ENCODE assay signal across 8 cellular contexts in the genomic region with DNA sequence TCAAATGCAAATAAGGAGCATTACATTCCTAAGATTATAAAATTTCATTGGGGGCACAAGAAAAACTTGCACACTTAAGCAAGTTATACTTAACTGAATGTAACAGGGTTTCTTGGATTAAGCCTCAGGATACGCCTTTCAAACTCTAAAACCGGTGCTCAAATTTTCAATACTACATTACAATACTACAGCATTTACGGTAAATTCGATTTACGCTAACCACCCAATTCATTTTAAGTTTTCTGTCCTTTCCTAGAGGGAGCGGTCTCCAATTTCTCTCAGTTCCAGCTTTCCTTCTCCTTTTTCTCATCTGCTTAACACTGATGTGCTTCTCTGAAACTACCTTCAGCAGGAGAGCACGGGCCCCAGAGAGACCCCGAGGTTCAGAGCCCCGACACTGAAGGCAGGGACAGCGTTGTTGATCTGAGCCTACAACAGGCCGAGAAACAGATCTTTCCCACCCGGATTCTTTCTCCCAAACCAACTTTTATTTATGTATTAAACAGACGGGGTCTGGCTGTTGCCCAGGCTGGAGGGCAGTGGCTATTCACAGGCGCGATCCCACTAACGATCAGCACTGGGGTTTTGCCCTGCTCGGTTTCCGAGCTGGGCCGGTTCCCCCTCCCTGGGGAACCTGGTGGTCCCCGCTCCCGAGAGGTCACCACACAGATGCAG. TPM values are rescaled to one million over a fixed set of nuclear protein-coding genes. Genes with fewer than 3 reads are reported as not detected.
DNase-seq lines count a peak whose midpoint lies in the region; ATAC-seq, FAIRE-seq and TF ChIP-seq lines count a peak whose summit lies in the region.

No MANE protein-coding gene starts in this region.

- H3K79me2 ChIP-seq in astrocyte (ENCODE audit: insufficient read depth, low read length), result peaks cover 40% of the 10 kb centered on the region

- H3K36me3 ChIP-seq in HUES48 (ENCODE audit: control insufficient read depth, insufficient read depth, low read length) (peaks cover 5% of the 10 kb centered on the region), astrocyte (ENCODE audit: insufficient read depth, low read length) (no peaks in the 10 kb centered on the region), left lung (peaks cover 0 to 8% of the 10 kb centered on the region in 2 donors), tibial artery (peaks cover 0 to 2% (median under 1%) of the 10 kb centered on the region in 3 donors)

- DNase-seq in Calu3, result no peak
- no peak for DNase-seq in astrocyte (ENCODE audit: low read depth)
- DNase-seq in left lung, result no peak
- DNase-seq in tibial artery, result no peak
- DNase-seq in NCI-H446 treated with DMSO at 0.1 percent for 48 hours (lab: John Stamatoyannopoulos, UW), result no peak
- DNase-seq in NCI-H2171 (lab: John Stamatoyannopoulos, UW), result no peak

- H3K27ac Mint-ChIP-seq in Calu3 (ENCODE audit: unreplicated experiment) (peak overlapping the region; percentile 77), astrocyte (ENCODE audit: unreplicated experiment) (peak overlapping the region; percentile 92)

- no peak for FAIRE-seq in astrocyte (lab: Jason Lieb, UNC)

- BruUV-seq in Calu3 (replicated peaks; lab: Mats Ljungman, UMichigan), result TSS peak; percentile 82

- H3K4me3 ChIP-seq in HUES48 (ENCODE audit: low read depth, low read length) (peak overlapping the region; percentile 88), astrocyte (ENCODE audit: insufficient read depth, low read depth, low read length) (peak overlapping the region; percentile 83), left lung (peak overlapping the region; percentile 79 to 85), tibial artery (peak overlapping the region; percentile 75 to 83)

- TF ChIP-seq CTCF in Calu3 (IDR thresholded peaks at IDR 0.05; ENCODE audit: unreplicated experiment), result no peak
- no peak for TF ChIP-seq CTCF in astrocyte (IDR thresholded peaks at IDR 0.05; ENCODE audit: insufficient read depth, low read depth, low read length)
- TF ChIP-seq CTCF in left lung (IDR thresholded peaks at IDR 0.05), result no peak
- TF ChIP-seq CTCF in tibial artery (IDR thresholded peaks at IDR 0.05), result no peak

- H4K20me1 ChIP-seq in astrocyte (ENCODE audit: insufficient read depth, low read length), result no peaks in the 10 kb centered on the region

- peak overlapping the region; percentile 84 for H3K9ac ChIP-seq in HUES48 (ENCODE audit: low read depth, low read length)
- peak overlapping the region; percentile 98 for H3K9ac ChIP-seq in astrocyte (ENCODE audit: low read length)

- peaks cover 18% of the 10 kb centered on the region for H3K4me1 Mint-ChIP-seq in Calu3 (ENCODE audit: low read depth, unreplicated experiment)
- H3K4me1 Mint-ChIP-seq in astrocyte (ENCODE audit: low read depth, unreplicated experiment), result peaks cover 7% of the 10 kb centered on the region

- H3K27ac ChIP-seq in HUES48 (ENCODE audit: low read depth, low read length) (peak overlapping the region; percentile 87), astrocyte (ENCODE audit: low read depth, low read length) (peak overlapping the region; percentile 94), left lung (peak overlapping the region; percentile 94 to 97), tibial artery (peak overlapping the region; percentile 98 to 99)

- no peaks in the 10 kb centered on the region for H3K9me3 Mint-ChIP-seq in Calu3 (ENCODE audit: low read depth, unreplicated experiment)
- H3K9me3 Mint-ChIP-seq in astrocyte (ENCODE audit: unreplicated experiment), result no peaks in the 10 kb centered on the region

- H3K27me3 ChIP-seq in HUES48 (ENCODE audit: control insufficient read depth, insufficient read depth, low read length) (no peaks in the 10 kb centered on the region), astrocyte (ENCODE audit: insufficient read depth, low read length) (no peaks in the 10 kb centered on the region), left lung (no peaks in the 10 kb centered on the region), tibial artery (no peaks in the 10 kb centered on the region)

- intact Hi-C loops in Calu3 (cut with micrococcal nuclease; ENCODE audit: unreplicated experiment) (loop anchor here (5.0 kb wide), 1 partner anchor 72 kb away; a partner anchor contains a TSS), left lung (cut with DNase I) (no loop called here), tibial artery (cut with DNase I; ENCODE audit: low total_unique reads) (loop anchor here (5.0 kb wide), 1 partner anchor 33 kb away; a partner anchor contains a TSS)

- peak overlapping the region; percentile 97 for H2AFZ ChIP-seq in astrocyte (ENCODE audit: low read depth, low read length)

- no peaks in the 10 kb centered on the region for H3K27me3 Mint-ChIP-seq in Calu3 (ENCODE audit: unreplicated experiment)
- no peaks in the 10 kb centered on the region for H3K27me3 Mint-ChIP-seq in astrocyte (ENCODE audit: low read depth, unreplicated experiment)

- ATAC-seq in left lung (no peak), HG02870 (IDR thresholded peaks at IDR 0.05; ENCODE audit: unreplicated experiment) (no peak)

- no peaks in the 10 kb centered on the region; the same call in 1 of the 2 replicates for H3K9me3 ChIP-seq in HUES48 (ENCODE audit: control insufficient read depth, insufficient read depth, low read length)
- peaks cover under 1% of the 10 kb centered on the region for H3K9me3 ChIP-seq in astrocyte (ENCODE audit: insufficient read depth, low read depth, low read length)
- peaks cover 0 to 3% of the 10 kb centered on the region in 2 donors for H3K9me3 ChIP-seq in left lung
- no peaks in the 10 kb centered on the region for H3K9me3 ChIP-seq in tibial artery

- peak overlapping the region; percentile 91 for H3K4me2 ChIP-seq in astrocyte (ENCODE audit: low read length)

- H3K4me3 Mint-ChIP-seq in Calu3 (ENCODE audit: low read depth, unreplicated experiment) (peak overlapping the region; percentile 82), astrocyte (ENCODE audit: unreplicated experiment) (peak overlapping the region; percentile 97)

- peaks cover 7% of the 10 kb centered on the region for H3K4me1 ChIP-seq in HUES48 (ENCODE audit: control insufficient read depth, insufficient read depth, low read length)
- peaks cover 6% of the 10 kb centered on the region for H3K4me1 ChIP-seq in astrocyte (ENCODE audit: insufficient read depth, low read length)
- H3K4me1 ChIP-seq in left lung, result peaks cover 3 to 22% of the 10 kb centered on the region in 2 donors
- H3K4me1 ChIP-seq in tibial artery, result peaks cover 0 to 16% (median 9%) of the 10 kb centered on the region in 4 donors

- CTCF ChIA-PET in Calu3 (lab: Charles Lee), result interaction anchor here (0.8 to 1.6 kb wide), 5 partner anchors 22 to 160 kb away, joined by 3 to 8 read pairs (median 3); a partner anchor contains a TSS

- H3K36me3 Mint-ChIP-seq in Calu3 (ENCODE audit: insufficient read depth, unreplicated experiment) (peaks cover 38% of the 10 kb centered on the region), astrocyte (ENCODE audit: low read depth, unreplicated experiment) (peaks cover 8% of the 10 kb centered on the region)

RNA-seq across cellular contexts. Expression of a gene that starts 0.8 kb away (rescaled TPM):
- total RNA-seq in Calu3 (2022) (1.0 and 1.5 TPM in 2 replicates), astrocyte (5.9 and 7.1 TPM in 2 replicates), left lung (1 to 10 TPM; 1.3 to 1.5 TPM)

RNA-seq across cellular contexts. Expression of a gene that starts 21.9 kb away (rescaled TPM):
- total RNA-seq in Calu3 (2022) (14.6 and 17.0 TPM in 2 replicates), astrocyte (14.6 and 16.6 TPM in 2 replicates), left lung (10 to 100 TPM; 11.2 to 13.7 TPM)

RNA-seq across cellular contexts. Expression of a gene that starts 34.8 kb away (rescaled TPM):
- total RNA-seq in Calu3 (2022), result 9.8 and 10.9 TPM in 2 replicates
- 7.8 and 9.9 TPM in 2 replicates for total RNA-seq in astrocyte
- total RNA-seq in left lung, result 1 to 10 TPM; 5.2 to 6.9 TPM

Comparison
In these comparisons a context has a peak if more than half of its experiments do, and no peak if none do; other contexts are left out.
1. intact Hi-C loops: an anchor here in Calu3 (5.0 kb wide) and tibial artery (5.0 kb wide); none called in left lung.